Comparison of ENCODE assay signal across 2 cellular contexts in genomic region chr19:2271516-2272103, GRCh38.
TF ChIP-seq lines count a peak whose summit lies in the region.

No MANE protein-coding gene starts in this region.

TF ChIP-seq in A549, 52 proteins besides CTCF, POLR2A, EP300 and RAD21:
- TF ChIP-seq TP53 (CRISPR knock-in tag; IDR thresholded peaks at IDR 0.05) (no peak), E2F6 (IDR thresholded peaks at IDR 0.05; ENCODE audit: borderline replicate concordance, low read depth) (no peak), TFCP2L1 (CRISPR knock-in tag; IDR thresholded peaks at IDR 0.05) (no peak), NR3C1 (IDR thresholded peaks at IDR 0.05) (no peak), RNF2 (IDR thresholded peaks at IDR 0.05; ENCODE audit: borderline replicate concordance, low read depth) (no peak), SMC3 (IDR thresholded peaks at IDR 0.05) (no peak), BCL3 (IDR thresholded peaks at IDR 0.05) (no peak), ATOH8 (CRISPR knock-in tag; IDR thresholded peaks at IDR 0.05; ENCODE audit: low read depth) (no peak), GATA3 (IDR thresholded peaks at IDR 0.05; ENCODE audit: borderline replicate concordance) (no peak), PBX3 (IDR thresholded peaks at IDR 0.05) (no peak), HEYL (CRISPR knock-in tag; IDR thresholded peaks at IDR 0.05) (no peak), USF2 (IDR thresholded peaks at IDR 0.05) (no peak)

TF ChIP-seq in HEK293, 187 proteins besides CTCF, POLR2A, EP300 and RAD21:
- TF ChIP-seq BCL11A (tag by site-specific recombination; IDR thresholded peaks at IDR 0.05; ENCODE audit: low read depth): peak; percentile 90
- peak; percentile 83 for TF ChIP-seq PATZ1 (tag by site-specific recombination; IDR thresholded peaks at IDR 0.05)
- no peak for TF ChIP-seq ZNF776 (tag by site-specific recombination; IDR thresholded peaks at IDR 0.05; ENCODE audit: borderline replicate concordance)
- peak; percentile 92 for TF ChIP-seq ZBTB10 (tag by site-specific recombination; IDR thresholded peaks at IDR 0.05)
- TF ChIP-seq KLF17 (tag by site-specific recombination; IDR thresholded peaks at IDR 0.05): 0 out of 2 replicates have a peak, but pooled peaks have one; percentile 18
- TF ChIP-seq ZXDB (tag by site-specific recombination; IDR thresholded peaks at IDR 0.05): peak; percentile 31; the same call in 1 of the 2 replicates
- peak; percentile 19; the same call in 1 of the 2 replicates for TF ChIP-seq ZNF639 (tag by site-specific recombination; IDR thresholded peaks at IDR 0.05)
- TF ChIP-seq ZBTB20 (tag by site-specific recombination; IDR thresholded peaks at IDR 0.05): peak; percentile 53; the same call in 1 of the 2 replicates
- TF ChIP-seq REST (tag by site-specific recombination; IDR thresholded peaks at IDR 0.05): no peak
- TF ChIP-seq ZNF146 (tag by site-specific recombination; IDR thresholded peaks at IDR 0.05): no peak
- TF ChIP-seq SALL2 (tag by site-specific recombination; IDR thresholded peaks at IDR 0.05; ENCODE audit: borderline replicate concordance): no peak
- TF ChIP-seq ZNF2 (tag by site-specific recombination; IDR thresholded peaks at IDR 0.05): peak; percentile 15; the same call in 1 of the 2 replicates
- TF ChIP-seq GLIS1 (tag by site-specific recombination; IDR thresholded peaks at IDR 0.05): peak; percentile 91
- peak; percentile 44; the same call in 1 of the 2 replicates for TF ChIP-seq ZNF24 (tag by site-specific recombination; IDR thresholded peaks at IDR 0.05)
- no peak for TF ChIP-seq ZNF626 (tag by site-specific recombination; IDR thresholded peaks at IDR 0.05)
- TF ChIP-seq ZFP3 (tag by site-specific recombination; IDR thresholded peaks at IDR 0.05; ENCODE audit: low read depth): no peak
- peak; percentile 64; the same call in 1 of the 2 replicates for TF ChIP-seq ZBTB48 (tag by site-specific recombination; IDR thresholded peaks at IDR 0.05)
- TF ChIP-seq ZSCAN23 (tag by site-specific recombination; IDR thresholded peaks at IDR 0.05): 0 out of 2 replicates have a peak, but pooled peaks have one; percentile 12
- TF ChIP-seq ZNF600 (tag by site-specific recombination; IDR thresholded peaks at IDR 0.05): peak; percentile 70
- TF ChIP-seq ZBTB7A (tag by site-specific recombination; IDR thresholded peaks at IDR 0.05; ENCODE audit: low read depth): 0 out of 2 replicates have a peak, but pooled peaks have one; percentile 42
- TF ChIP-seq GLIS2 (tag by site-specific recombination; IDR thresholded peaks at IDR 0.05): peak; percentile 90
- TF ChIP-seq ZBTB11 (tag by site-specific recombination; conservative IDR thresholded peaks at IDR 0.05; ENCODE audit: low read depth): peak; percentile 31; the same call in 1 of the 2 replicates
- TF ChIP-seq ZBTB17 (tag by site-specific recombination; IDR thresholded peaks at IDR 0.05): peak; percentile 25; the same call in 1 of the 2 replicates
- TF ChIP-seq ZNF362 (tag by site-specific recombination; IDR thresholded peaks at IDR 0.05): no peak
- TF ChIP-seq ZEB2 (tag by site-specific recombination; IDR thresholded peaks at IDR 0.05): peak; percentile 72
